18 cellular contexts compared by ENCODE assay signal in genomic region chr2:147904051-147904450, GRCh38.
"Had no signal": no experiment of that assay in that cellular context is flagged by ENCODE, and none has a peak within 500 bp of the region (broad histone marks: within the 10 kb centered on the region; RNA-seq: fewer than 3 reads in every experiment).

No MANE protein-coding gene starts in this region.

- H3K9me3 ChIP-seq: MG63 had no signal

- H3K36me3 ChIP-seq: MG63 had no signal

- H3K4me3 ChIP-seq: MG63 had no signal

- H3K27me3 ChIP-seq: MG63 had no signal

- DNase-seq: activated CD4-positive, alpha-beta T cell treated with anti-CD3 and anti-CD28 coated beads for 48 hours; activated CD4-positive, alpha-beta T cell treated with anti-CD3 and anti-CD28 coated beads, Interleukin-2, amount 50 U/mL, for 48 hours; activated CD8-positive, alpha-beta memory T cell treated with anti-CD3 and anti-CD28 coated beads for 24 hours; activated gamma-delta T cell; activated naive CD4-positive, alpha-beta T cell treated with anti-CD3 and anti-CD28 coated beads for 36 hours; activated T-cell treated with anti-CD3 and anti-CD28 coated beads, Interleukin-2, amount 50 U/mL, for 48 hours; amygdala; MG63; MV-4-11; NCI-H1092 treated with DMSO at 0.1 percent for 48 hours; NCI-H1417 treated with DMSO at 0.1 percent for 48 hours; NCI-H1694; NCI-H2029; NCI-H2107; NCI-H2171 treated with DMSO at 0.1 percent for 48 hours; NCI-H226; NCI-H526 treated with DMSO at 0.1 percent for 48 hours; SHP77 treated with DMSO at 0.1 percent for 48 hours had no signal
